In genomic region chr6:7418238-7418905, GRCh38 we compare ENCODE assay signal across 21 cellular contexts. TPM values are rescaled to one million over a fixed set of nuclear protein-coding genes. Genes with fewer than 3 reads are reported as not detected.
A peak's percentile ranks its signal among the peaks of the same experiment; 100 is the strongest.
DNase-seq lines count a peak whose midpoint lies in the region; ATAC-seq and TF ChIP-seq lines count a peak whose summit lies in the region.
"Had no signal": no experiment of that assay in that cellular context is flagged by ENCODE, and none has a peak within 500 bp of the region (broad histone marks: within the 10 kb centered on the region; RNA-seq: fewer than 3 reads in every experiment).

No MANE protein-coding gene starts in this region.

- H3K36me3 ChIP-seq in prostate gland: no peaks in the 10 kb centered on the region

- WGBS in prostate gland: 45% methylated on average over 6 of the region's 6 CpGs

- H3K27ac ChIP-seq in prostate gland: no peak overlapping the region
- H3K27ac ChIP-seq: BLaER1 treated with 17β-estradiol and CSF1 and Interleukin-3, amounts not matched to agents 10 nM and 100 nM; right atrium auricular region had no signal

- TF ChIP-seq CTCF in fibroblast of villous mesenchyme (IDR thresholded peaks at IDR 0.05; ENCODE audit: insufficient read depth, low read depth, low read length) (no peak), prostate gland (IDR thresholded peaks at IDR 0.05) (no peak)

- ATAC-seq in SK-N-SH treated with all-trans-retinoic acid at 6 μM for 48 hours (no peak), GM18868 (IDR thresholded peaks at IDR 0.05; ENCODE audit: unreplicated experiment) (no peak)
- ATAC-seq: stimulated activated naive CD8-positive, alpha-beta T cell treated with anti-CD3 and anti-CD28 coated beads, Interleukin-15, amount 100 ng/mL, for 72 hours had no signal

- no peak overlapping the region for H3K4me3 ChIP-seq in fibroblast of villous mesenchyme (ENCODE audit: low read depth, low read length)
- H3K4me3 ChIP-seq in prostate gland: no peak overlapping the region
- H3K4me3 ChIP-seq: BLaER1 treated with 17β-estradiol and CSF1 and Interleukin-3, amounts not matched to agents 10 nM and 100 nM; right atrium auricular region had no signal

- no peak for TF ChIP-seq POLR2A in prostate gland (IDR thresholded peaks at IDR 0.05)

- H3K4me1 ChIP-seq in prostate gland (replicated peaks): no peaks in the 10 kb centered on the region
- H3K4me1 ChIP-seq: right atrium auricular region had no signal

- DNase-seq in DMS53 (lab: John Stamatoyannopoulos, UW): peak; percentile 28
- DNase-seq in DMS53 treated with DMSO at 0.1 percent for 48 hours (lab: John Stamatoyannopoulos, UW; ENCODE audit: unreplicated experiment): no peak
- peak; percentile 78 for DNase-seq in fibroblast of villous mesenchyme (ENCODE audit: low read depth)
- DNase-seq in prostate gland (ENCODE audit: low spot score): peak; percentile 49
- DNase-seq in hippocampal formation (lab: John Stamatoyannopoulos, UW): no peak
- DNase-seq in activated CD4-positive, alpha-beta T cell treated with anti-CD3 and anti-CD28 coated beads for 4 hours: no peak
- DNase-seq: 8988T; activated CD4-positive, alpha-beta T cell treated with anti-CD3 and anti-CD28 coated beads for 1 hour; activated effector memory CD4-positive, alpha-beta T cell treated with anti-CD3 and anti-CD28 coated beads, Interleukin-2, amount 50 U/mL, for 16 hours; DMS79 treated with DMSO at 0.1 percent for 48 hours; HCEC 1CT; Kasumi-1; mesendoderm; NCI-H1417 treated with DMSO at 0.1 percent for 48 hours; stimulated activated naive CD8-positive, alpha-beta T cell treated with anti-CD3 and anti-CD28 coated beads, Interleukin-15, amount 100 ng/mL, for 72 hours; T-helper 1 cell had no signal

- H3K27me3 ChIP-seq in prostate gland (replicated peaks; ENCODE audit: insufficient read depth): no peaks in the 10 kb centered on the region
- H3K27me3 ChIP-seq: BLaER1 treated with 17β-estradiol and CSF1 and Interleukin-3, amounts not matched to agents 10 nM and 100 nM; right atrium auricular region had no signal

- no peaks in the 10 kb centered on the region for H3K9me3 ChIP-seq in prostate gland
- H3K9me3 ChIP-seq: BLaER1 treated with 17β-estradiol and CSF1 and Interleukin-3, amounts not matched to agents 10 nM and 100 nM; right atrium auricular region had no signal

- intact Hi-C loops in prostate gland (cut with DNase I): no loop called here

TF ChIP-seq in SK-N-SH treated with all-trans-retinoic acid at 6 μM for 48 hours, 23 proteins besides CTCF, POLR2A, EP300 and RAD21:
- TF ChIP-seq TCF4 (CRISPR knock-in tag; IDR thresholded peaks at IDR 0.05; ENCODE audit: borderline replicate concordance) (peak; percentile 33; the same call in 1 of the 2 replicates), POU6F1 (CRISPR knock-in tag; IDR thresholded peaks at IDR 0.05; ENCODE audit: borderline replicate concordance, low read depth) (no peak)

RNA-seq across cellular contexts. Expression of gene RIOK1, which starts 28.8 kb away (rescaled TPM):
- total RNA-seq in fibroblast of villous mesenchyme (15.8 and 24.2 TPM in 2 replicates), prostate gland (10 to 100 TPM; 17.5 to 25.8 TPM)

RNA-seq across cellular contexts. Expression of gene CAGE1, which starts 28.8 kb away (rescaled TPM):
- total RNA-seq in fibroblast of villous mesenchyme (under 0.01 TPM in 2 replicates), prostate gland (1 to 10 TPM in 1 of 2 donors, under 1 TPM in 1; 0.09 to 1.2 TPM)
- total RNA-seq: right atrium auricular region, ureter had no signal

Comparison
In these comparisons a context has a peak if more than half of its experiments do, and no peak if none do; other contexts are left out.
1. DNase-seq: peak in DMS53 (single experiment), fibroblast of villous mesenchyme (single experiment) and prostate gland (single experiment); none in DMS53 treated with DMSO at 0.1 percent for 48 hours (single experiment), hippocampal formation (0 of 2) and activated CD4-positive, alpha-beta T cell treated with anti-CD3 and anti-CD28 coated beads for 4 hours (0 of 2).